In the genomic region with DNA sequence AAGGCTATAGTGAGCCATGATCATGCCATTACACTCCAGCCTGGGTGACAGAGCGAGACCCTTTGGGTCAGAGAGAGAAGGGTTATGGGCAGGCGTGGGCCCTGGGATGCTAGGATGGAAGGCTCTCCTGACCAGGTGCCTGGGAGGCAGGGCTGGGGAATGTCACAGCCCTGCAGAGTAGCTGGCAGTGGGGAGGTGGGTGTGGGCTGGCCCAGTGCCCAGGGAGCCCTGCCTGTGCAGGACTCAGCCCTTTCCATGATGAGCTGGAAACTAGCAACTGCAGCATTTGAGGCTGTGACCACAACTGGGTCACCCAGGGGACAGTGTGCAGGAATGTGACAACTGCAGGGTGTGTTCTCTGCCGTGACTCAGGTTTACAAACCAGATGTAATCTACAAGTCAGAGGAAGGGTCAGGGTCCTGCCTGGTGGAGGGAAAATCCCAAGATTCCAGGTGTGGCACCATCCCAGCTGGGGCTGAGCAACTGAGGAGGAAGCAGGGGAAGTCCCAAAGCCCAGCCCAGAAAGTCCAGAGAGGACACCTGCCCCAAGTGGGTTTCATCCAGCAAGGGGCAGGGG, we compare ENCODE assay signal across 9 cellular contexts. TPM values are rescaled to one million over a fixed set of nuclear protein-coding genes. Genes with fewer than 3 reads are reported as not detected.
DNase-seq lines count a peak whose midpoint lies in the region; ATAC-seq and TF ChIP-seq lines count a peak whose summit lies in the region.
"Had no signal": no experiment of that assay in that cellular context is flagged by ENCODE, and none has a peak within 500 bp of the region (broad histone marks: within the 10 kb centered on the region; RNA-seq: fewer than 3 reads in every experiment).

No MANE protein-coding gene starts in this region.

- no peak for TF ChIP-seq CTCF in cardiac fibroblast (IDR thresholded peaks at IDR 0.05; ENCODE audit: low read depth, low read length)
- TF ChIP-seq CTCF in neural crest cell (conservative IDR thresholded peaks at IDR 0.05), result no peak
- no peak for TF ChIP-seq CTCF in MM.1S (IDR thresholded peaks at IDR 0.05; ENCODE audit: low read length)

- H3K36me3 ChIP-seq in MM.1S (replicated peaks; ENCODE audit: insufficient read depth, low read length), result no peaks in the 10 kb centered on the region

- H3K4me1 Mint-ChIP-seq in neural crest cell, result peaks cover 6% of the 10 kb centered on the region

- H3K9ac ChIP-seq in MM.1S (ENCODE audit: low read length), result no peak overlapping the region

- H3K9me2 ChIP-seq in MM.1S (replicated peaks; ENCODE audit: insufficient read depth, low read length), result no peaks in the 10 kb centered on the region

- H2AFZ ChIP-seq in MM.1S (ENCODE audit: low read length), result no peak overlapping the region

- H3K79me2 ChIP-seq in MM.1S (ENCODE audit: low read length), result no peaks in the 10 kb centered on the region

- H3K27me3 Mint-ChIP-seq in neural crest cell (ENCODE audit: low read depth), result no peaks in the 10 kb centered on the region

- no peak overlapping the region for H3K4me2 ChIP-seq in MM.1S (ENCODE audit: low read depth, low read length)

- no peaks in the 10 kb centered on the region for H3K36me3 Mint-ChIP-seq in neural crest cell (ENCODE audit: low read depth)

- peak overlapping the region; percentile 57 for H3K27ac Mint-ChIP-seq in neural crest cell (ENCODE audit: unreplicated experiment)

- H3K9me3 ChIP-seq in MM.1S (replicated peaks; ENCODE audit: insufficient read depth, low read length), result no peaks in the 10 kb centered on the region

- no peak overlapping the region for H3K27ac ChIP-seq in MM.1S (ENCODE audit: low read length)

- peaks cover 3% of the 10 kb centered on the region for H3K9me3 Mint-ChIP-seq in neural crest cell

- DNase-seq in ELR (ENCODE audit: low read depth) (peak; percentile 77), NCI-H69 (lab: John Stamatoyannopoulos, UW) (peak; percentile 8), cardiac fibroblast (ENCODE audit: low read depth in 2 of 2) (peak; percentile 33 to 61), neural crest cell (ENCODE audit: low read depth, low spot score) (no peak), MM.1S (no peak), NCI-H2081 (lab: John Stamatoyannopoulos, UW) (no peak), NCI-H2227 (lab: John Stamatoyannopoulos, UW; ENCODE audit: unreplicated experiment) (no peak)
- DNase-seq: NCI-H1105 had no signal

- H3F3A ChIP-seq in MM.1S (ENCODE audit: insufficient read depth, low read length), result no peaks in the 10 kb centered on the region

- no peaks in the 10 kb centered on the region for H3K27me3 ChIP-seq in MM.1S (replicated peaks; ENCODE audit: insufficient read depth, low read length)

- H3K4me3 ChIP-seq in cardiac fibroblast (replicated peaks in 1 of 2; ENCODE audit: low read depth in 2 of 2, low read length in 2 of 2) (no peak overlapping the region), MM.1S (ENCODE audit: low read length) (no peak overlapping the region)

- peaks cover 4% of the 10 kb centered on the region for H3K4me1 ChIP-seq in MM.1S (ENCODE audit: low read length)

- no peak for ATAC-seq in HG02884 (IDR thresholded peaks at IDR 0.05; ENCODE audit: unreplicated experiment)

- no peak overlapping the region for H3K4me3 Mint-ChIP-seq in neural crest cell

- H4K20me1 ChIP-seq in MM.1S (ENCODE audit: insufficient read depth, low read length), result no peaks in the 10 kb centered on the region

RNA-seq across cellular contexts. Expression of a gene that starts 45.4 kb away (rescaled TPM):
- not detected in 2 replicates for total RNA-seq in neural crest cell

RNA-seq across cellular contexts. Expression of a gene that starts 51.8 kb away (rescaled TPM):
- total RNA-seq in neural crest cell, result 7.0 and 8.6 TPM in 2 replicates

Comparison
In these comparisons a context has a peak if more than half of its experiments do, and no peak if none do; other contexts are left out.
1. DNase-seq: peak in ELR (single experiment), NCI-H69 (single experiment) and cardiac fibroblast (2 of 2); none in neural crest cell (single experiment), MM.1S (single experiment), NCI-H2081 (0 of 2) and NCI-H2227 (single experiment).